In the genomic region with DNA sequence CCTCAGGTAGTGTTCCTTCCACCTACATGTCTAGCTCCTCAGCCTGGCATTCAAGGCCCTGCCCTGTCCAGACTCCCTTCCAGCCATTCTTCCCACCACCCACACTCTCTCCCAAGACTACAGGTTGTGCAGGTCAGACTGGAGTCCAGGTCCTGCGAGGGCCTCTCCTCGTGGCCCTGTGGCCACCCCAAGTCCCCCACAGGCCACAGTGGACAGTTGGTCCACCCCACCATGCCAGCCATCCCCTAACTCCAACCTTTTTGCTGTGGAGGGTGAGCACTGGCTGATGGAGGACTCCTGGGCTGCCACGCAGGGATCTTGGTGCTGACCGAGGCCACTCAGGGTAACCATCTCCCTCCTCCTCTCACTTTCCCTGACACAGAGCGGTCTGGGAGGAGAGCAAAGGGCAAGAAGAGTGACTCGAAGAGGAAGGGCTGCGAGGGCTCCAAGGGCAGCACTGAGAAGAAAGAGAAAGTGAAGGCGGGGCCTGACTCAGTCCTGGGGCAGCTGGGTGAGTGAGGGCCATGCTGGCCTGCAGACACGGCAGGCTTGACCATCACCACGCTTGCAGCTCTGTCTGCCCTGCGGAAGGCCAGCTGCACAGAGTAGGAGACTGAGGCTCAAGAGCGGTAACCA, we compare ENCODE assay signal across 18 cellular contexts. TPM values are rescaled to one million over a fixed set of nuclear protein-coding genes. Genes with fewer than 3 reads are reported as not detected.
DNase-seq lines count a peak whose midpoint lies in the region; ATAC-seq and TF ChIP-seq lines count a peak whose summit lies in the region.
"Had no signal": no experiment of that assay in that cellular context is flagged by ENCODE, and none has a peak within 500 bp of the region (broad histone marks: within the 10 kb centered on the region; RNA-seq: fewer than 3 reads in every experiment).

No MANE protein-coding gene starts in this region.

- H3K27me3 ChIP-seq in ACC112 (ENCODE audit: insufficient read depth, low read length) (no peaks in the 10 kb centered on the region), lower lobe of right lung (ENCODE audit: low read depth) (no peaks in the 10 kb centered on the region), brain microvascular endothelial cell (replicated peaks) (no peaks in the 10 kb centered on the region)
- H3K27me3 ChIP-seq in CD4-positive, alpha-beta memory T cell (ENCODE audit: insufficient read depth, low read length): no peaks in the 10 kb centered on the region
- H3K27me3 ChIP-seq: BLaER1, cardiac muscle cell had no signal

- H3K9me3 Mint-ChIP-seq in CD4-positive, alpha-beta memory T cell: peaks cover 0 to 1% (median 0%) of the 10 kb centered on the region in 8 donors
- H3K9me3 Mint-ChIP-seq: effector memory CD8-positive, alpha-beta T cell; neural crest cell; type B pancreatic cell had no signal

- H3K36me3 Mint-ChIP-seq in CD4-positive, alpha-beta memory T cell: peaks cover 37 to 87% of the 10 kb centered on the region in 2 donors
- H3K36me3 Mint-ChIP-seq: type B pancreatic cell had no signal

- peaks cover 7 to 24% (median 13%) of the 10 kb centered on the region in 4 donors for H3K4me1 Mint-ChIP-seq in CD4-positive, alpha-beta memory T cell

- H3K27ac Mint-ChIP-seq in CD4-positive, alpha-beta memory T cell: peak overlapping the region in 4 of 7 donors; percentile 18 to 85 (median 56)
- H3K27ac Mint-ChIP-seq: type B pancreatic cell had no signal

- H3K4me3 Mint-ChIP-seq in CD4-positive, alpha-beta memory T cell: no peak overlapping the region
- H3K4me3 Mint-ChIP-seq: effector memory CD8-positive, alpha-beta T cell; neural crest cell; type B pancreatic cell had no signal

- peak overlapping the region; percentile 9 for H3K27ac ChIP-seq in ACC112 (ENCODE audit: low read depth, low read length)
- no peak overlapping the region for H3K27ac ChIP-seq in CD4-positive, alpha-beta memory T cell (ENCODE audit: low read depth, low read length)
- no peak overlapping the region for H3K27ac ChIP-seq in lower lobe of right lung
- no peak overlapping the region for H3K27ac ChIP-seq in brain microvascular endothelial cell
- H3K27ac ChIP-seq: BLaER1, cardiac muscle cell had no signal

- intact Hi-C loops in CD4-positive, alpha-beta memory T cell (cut with micrococcal nuclease): loop anchor here (1.0 to 5.0 kb wide), 3 partner anchors 49 to 204 kb away; a partner anchor contains a TSS
- intact Hi-C loops in lower lobe of right lung (cut with DNase I): no loop called here

- ATAC-seq in SK-N-SH treated with all-trans-retinoic acid at 6 μM for 48 hours (peak; percentile 3; the same call in 2 of the 3 replicates), lower lobe of right lung (peak; percentile 14 to 46)
- ATAC-seq: effector memory CD8-positive, alpha-beta T cell had no signal

- no peak overlapping the region for H3K4me3 ChIP-seq in ACC112 (ENCODE audit: low read depth, low read length)
- no peak overlapping the region for H3K4me3 ChIP-seq in CD4-positive, alpha-beta memory T cell (ENCODE audit: low read length in 2 of 2)
- no peak overlapping the region for H3K4me3 ChIP-seq in lower lobe of right lung
- H3K4me3 ChIP-seq in brain microvascular endothelial cell (ENCODE audit: low read depth, low read length): no peak overlapping the region
- H3K4me3 ChIP-seq: BLaER1, cardiac muscle cell had no signal

- no peak overlapping the region for H2AFZ ChIP-seq in ACC112 (ENCODE audit: low read length, unreplicated experiment)

- no peaks in the 10 kb centered on the region for H3K9me3 ChIP-seq in CD4-positive, alpha-beta memory T cell (ENCODE audit: control insufficient read depth in 1 of 2, low read length in 2 of 2)
- no peaks in the 10 kb centered on the region for H3K9me3 ChIP-seq in lower lobe of right lung
- H3K9me3 ChIP-seq: BLaER1 had no signal

- no peaks in the 10 kb centered on the region for H3K79me2 ChIP-seq in ACC112 (ENCODE audit: control insufficient read depth, insufficient read depth, low read length, unreplicated experiment)

- TF ChIP-seq CTCF in lower lobe of right lung (IDR thresholded peaks at IDR 0.05) (no peak), brain microvascular endothelial cell (IDR thresholded peaks at IDR 0.05; ENCODE audit: low read depth, low read length, missing control alignments) (no peak)

- DNase-seq in CD4-positive, alpha-beta memory T cell: no peak
- DNase-seq in lower lobe of right lung (peak; percentile 58), brain microvascular endothelial cell (no peak), T-helper 1 cell (no peak)
- no peak for DNase-seq in NK-92 treated with Interleukin-12 subunit alpha and Interleukin-12 subunit beta, amount 100 ng/mL, for 24 hours (lab: John Stamatoyannopoulos, UW)
- no peak for DNase-seq in activated CD4-positive, CD25-positive, alpha-beta regulatory T cell (lab: John Stamatoyannopoulos, UW)
- DNase-seq: activated gamma-delta T cell; DND-41; effector memory CD8-positive, alpha-beta T cell; NCI-H1048; NCI-H2171; stimulated activated CD4-positive, alpha-beta T cell treated with anti-CD3 and anti-CD28 coated beads, Interleukin-2, amount 100 ng/mL, for 24 hours had no signal

- POLR2A ChIA-PET in CD4-positive, alpha-beta memory T cell (lab: Charles Lee; ENCODE audit: partially characterized antibody): interaction anchor here (1.1 to 2.8 kb wide), 3 partner anchors 21 to 205 kb away, joined by 3 to 7 read pairs (median 6); a partner anchor contains a TSS

- H3K4me1 ChIP-seq in ACC112 (ENCODE audit: control insufficient read depth, insufficient read depth, low read length, unreplicated experiment) (peaks cover 16% of the 10 kb centered on the region), lower lobe of right lung (peaks cover 29% of the 10 kb centered on the region)
- H3K4me1 ChIP-seq in CD4-positive, alpha-beta memory T cell (ENCODE audit: insufficient read depth, low read length): no peaks in the 10 kb centered on the region

- H3K27me3 Mint-ChIP-seq in CD4-positive, alpha-beta memory T cell: no peaks in the 10 kb centered on the region
- H3K27me3 Mint-ChIP-seq: effector memory CD8-positive, alpha-beta T cell; type B pancreatic cell had no signal

- CTCF ChIA-PET in CD4-positive, alpha-beta memory T cell (lab: Charles Lee; ENCODE audit: partially characterized antibody): interaction anchor here (0.9 to 2.8 kb wide), 7 partner anchors 10 to 272 kb away, joined by 3 to 15 read pairs (median 4); a partner anchor contains a TSS

- H3K36me3 ChIP-seq in ACC112 (ENCODE audit: insufficient read depth, low read length) (peaks cover 25% of the 10 kb centered on the region; the same call in 1 of the 2 replicates), lower lobe of right lung (peaks cover 92% of the 10 kb centered on the region), brain microvascular endothelial cell (replicated peaks) (peaks cover 26% of the 10 kb centered on the region)
- peaks cover 75% of the 10 kb centered on the region for H3K36me3 ChIP-seq in CD4-positive, alpha-beta memory T cell (ENCODE audit: insufficient read depth, low read length)
- H3K36me3 ChIP-seq: cardiac muscle cell had no signal

- in situ Hi-C loops in brain microvascular endothelial cell (cut with HindIII; ENCODE audit: low pct_ligation_motif_present, low sequenced_read_pairs): no loop called here

TF ChIP-seq in SK-N-SH treated with all-trans-retinoic acid at 6 μM for 48 hours, 23 proteins besides CTCF, POLR2A, EP300 and RAD21 (continues in another document):
- TF ChIP-seq, protein P1, sequence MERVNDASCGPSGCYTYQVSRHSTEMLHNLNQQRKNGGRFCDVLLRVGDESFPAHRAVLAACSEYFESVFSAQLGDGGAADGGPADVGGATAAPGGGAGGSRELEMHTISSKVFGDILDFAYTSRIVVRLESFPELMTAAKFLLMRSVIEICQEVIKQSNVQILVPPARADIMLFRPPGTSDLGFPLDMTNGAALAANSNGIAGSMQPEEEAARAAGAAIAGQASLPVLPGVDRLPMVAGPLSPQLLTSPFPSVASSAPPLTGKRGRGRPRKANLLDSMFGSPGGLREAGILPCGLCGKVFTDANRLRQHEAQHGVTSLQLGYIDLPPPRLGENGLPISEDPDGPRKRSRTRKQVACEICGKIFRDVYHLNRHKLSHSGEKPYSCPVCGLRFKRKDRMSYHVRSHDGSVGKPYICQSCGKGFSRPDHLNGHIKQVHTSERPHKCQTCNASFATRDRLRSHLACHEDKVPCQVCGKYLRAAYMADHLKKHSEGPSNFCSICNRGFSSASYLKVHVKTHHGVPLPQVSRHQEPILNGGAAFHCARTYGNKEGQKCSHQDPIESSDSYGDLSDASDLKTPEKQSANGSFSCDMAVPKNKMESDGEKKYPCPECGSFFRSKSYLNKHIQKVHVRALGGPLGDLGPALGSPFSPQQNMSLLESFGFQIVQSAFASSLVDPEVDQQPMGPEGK (CRISPR knock-in tag; IDR thresholded peaks at IDR 0.05; ENCODE audit: borderline replicate concordance): no peak
- TF ChIP-seq ZNF8 (CRISPR knock-in tag; IDR thresholded peaks at IDR 0.05) (no peak), SNAI2 (CRISPR knock-in tag; IDR thresholded peaks at IDR 0.05) (no peak), ESRRG (CRISPR knock-in tag; IDR thresholded peaks at IDR 0.05) (no peak), TOX (CRISPR knock-in tag; IDR thresholded peaks at IDR 0.05; ENCODE audit: borderline replicate concordance) (no peak), PPARA (CRISPR knock-in tag; IDR thresholded peaks at IDR 0.05; ENCODE audit: borderline replicate concordance) (no peak), TCF4 (CRISPR knock-in tag; IDR thresholded peaks at IDR 0.05; ENCODE audit: borderline replicate concordance) (no peak), BACH2 (CRISPR knock-in tag; IDR thresholded peaks at IDR 0.05; ENCODE audit: borderline replicate concordance) (no peak)

RNA-seq across cellular contexts. Expression of a gene that starts 51.0 kb away (rescaled TPM):
- total RNA-seq in CD4-positive, alpha-beta memory T cell: 100 to 1,000 TPM; 265 to 276 TPM
- polyA plus RNA-seq in CD4-positive, alpha-beta memory T cell: 10 to 100 TPM in 1 of 2 donors, 1 to 10 TPM in 1; 9.1 to 42.6 TPM
- 79.4 TPM for total RNA-seq in lower lobe of right lung

RNA-seq across cellular contexts. Expression of a gene that starts 56.1 kb away (rescaled TPM):
- 10 to 100 TPM; 47.5 to 51.4 TPM for total RNA-seq in CD4-positive, alpha-beta memory T cell
- polyA plus RNA-seq in CD4-positive, alpha-beta memory T cell: 10 to 100 TPM; 42.2 to 47.6 TPM
- 60.0 TPM for total RNA-seq in lower lobe of right lung
